Comparison of ENCODE assay signal across 13 cellular contexts in the genomic region with DNA sequence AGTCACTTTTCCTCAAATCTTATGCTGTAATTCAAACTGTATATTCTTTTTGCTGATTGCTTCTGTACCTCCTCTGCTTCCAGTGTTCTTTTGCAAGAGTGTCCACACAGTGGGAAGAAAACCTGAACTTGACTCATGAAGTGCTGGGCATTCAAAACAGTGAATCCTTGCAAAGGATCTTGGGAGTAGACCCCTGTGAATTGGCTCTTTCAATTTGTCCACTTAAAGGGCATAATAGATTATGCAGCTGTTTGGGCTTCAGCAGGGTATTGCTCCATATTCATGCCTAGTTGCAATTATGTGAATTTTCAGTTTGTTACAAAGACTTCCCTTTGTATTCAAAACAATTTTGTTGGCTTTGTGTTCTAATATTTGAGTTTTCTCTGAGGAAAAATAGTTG. TPM values are rescaled to one million over a fixed set of nuclear protein-coding genes. Genes with fewer than 3 reads are reported as not detected.
DNase-seq lines count a peak whose midpoint lies in the region; ATAC-seq and TF ChIP-seq lines count a peak whose summit lies in the region.
"Had no signal": no experiment of that assay in that cellular context is flagged by ENCODE, and none has a peak within 500 bp of the region (broad histone marks: within the 10 kb centered on the region; RNA-seq: fewer than 3 reads in every experiment).

No MANE protein-coding gene starts in this region.

- H3K4me3 ChIP-seq in HUES48 (ENCODE audit: low read depth, low read length), result no peak overlapping the region
- H3K4me3 ChIP-seq in Panc1 (ENCODE audit: low read depth in 2 of 2, low read length in 2 of 2), result no peak overlapping the region
- H3K4me3 ChIP-seq in fibroblast of the aortic adventitia (ENCODE audit: low read depth, low read length), result no peak overlapping the region
- no peak overlapping the region for H3K4me3 ChIP-seq in upper lobe of right lung

- TF ChIP-seq CTCF in Panc1 (IDR thresholded peaks at IDR 0.05) (no peak), fibroblast of the aortic adventitia (IDR thresholded peaks at IDR 0.05; ENCODE audit: insufficient read depth, low read length) (no peak), upper lobe of right lung (IDR thresholded peaks at IDR 0.05) (no peak)

- no peaks in the 10 kb centered on the region for H3K27me3 ChIP-seq in HUES48 (ENCODE audit: control insufficient read depth, insufficient read depth, low read length)
- H3K27me3 ChIP-seq in Panc1 (ENCODE audit: control insufficient read depth, insufficient read depth, low read length), result no peaks in the 10 kb centered on the region
- no peaks in the 10 kb centered on the region for H3K27me3 ChIP-seq in upper lobe of right lung

- peaks cover 56% of the 10 kb centered on the region for H3K4me1 ChIP-seq in HUES48 (ENCODE audit: control insufficient read depth, insufficient read depth, low read length)
- peaks cover 38% of the 10 kb centered on the region for H3K4me1 ChIP-seq in Panc1 (ENCODE audit: control insufficient read depth, insufficient read depth, low read length)
- peaks cover 45% of the 10 kb centered on the region for H3K4me1 ChIP-seq in upper lobe of right lung

- no peaks in the 10 kb centered on the region for H3K9me3 ChIP-seq in HUES48 (ENCODE audit: control insufficient read depth, insufficient read depth, low read length)
- no peaks in the 10 kb centered on the region for H3K9me3 ChIP-seq in Panc1 (ENCODE audit: control insufficient read depth, insufficient read depth, low read depth, low read length)
- no peaks in the 10 kb centered on the region for H3K9me3 ChIP-seq in upper lobe of right lung

- H3K27ac ChIP-seq in HUES48 (ENCODE audit: low read depth, low read length) (peak overlapping the region; percentile 60), Panc1 (ENCODE audit: low read length) (peak overlapping the region; percentile 76), upper lobe of right lung (no peak overlapping the region)

- DNase-seq in Ammon's horn (ENCODE audit: low spot score) (peak; percentile 25), Panc1 (ENCODE audit: low read depth, low spot score) (no peak), fibroblast of the aortic adventitia (ENCODE audit: low read depth) (peak; percentile 56), COLO829 (ENCODE audit: low spot score) (no peak), upper lobe of right lung (no peak)
- DNase-seq: activated effector memory CD4-positive, alpha-beta T cell treated with anti-CD3 and anti-CD28 coated beads, Interleukin-2, amount 50 U/mL, for 16 hours; effector CD8-positive, alpha-beta T cell; NCI-H226; stimulated activated naive B cell treated with anti-CD40 and anti-IgM and Interleukin-4, amounts not matched to agents 10 μg/mL and 1 μg/mL and 100 μg/mL, for 72 hours had no signal

- POLR2A ChIA-PET in Panc1 (lab: Charles Lee), result no interaction called here

- ATAC-seq in Panc1, result no peak
- no peak for ATAC-seq in HG02588 (IDR thresholded peaks at IDR 0.05; ENCODE audit: unreplicated experiment)
- ATAC-seq in GM18907 (IDR thresholded peaks at IDR 0.05; ENCODE audit: unreplicated experiment), result no peak
- ATAC-seq in upper lobe of right lung, result no peak
- ATAC-seq: sciatic nerve; stimulated activated naive B cell treated with anti-CD40 and anti-IgM and Interleukin-4, amounts not matched to agents 10 μg/mL and 1 μg/mL and 100 μg/mL, for 72 hours had no signal

- no peaks in the 10 kb centered on the region for H3K36me3 ChIP-seq in HUES48 (ENCODE audit: control insufficient read depth, insufficient read depth, low read length)
- 0 out of 2 replicates have a peak, but pooled peaks cover 3% of the 10 kb centered on the region for H3K36me3 ChIP-seq in Panc1 (ENCODE audit: control insufficient read depth, insufficient read depth, low read length)
- H3K36me3 ChIP-seq in upper lobe of right lung, result no peaks in the 10 kb centered on the region

- in situ Hi-C loops in Panc1 (cut with HindIII; ENCODE audit: low pct_unique_long_range_greater_than_20kb, low sequenced_read_pairs), result no loop called here

- CTCF ChIA-PET in Panc1 (lab: Charles Lee), result no interaction called here

- BruUV-seq in Panc1 (replicated peaks; lab: Mats Ljungman, UMichigan), result no TSS peak

- H3K9ac ChIP-seq in HUES48 (ENCODE audit: low read depth, low read length), result no peak overlapping the region

- intact Hi-C loops in Panc1 (cut with micrococcal nuclease; ENCODE audit: unreplicated experiment), result no loop called here
- intact Hi-C loops in upper lobe of right lung (cut with DNase I), result no loop called here

RNA-seq across cellular contexts. Expression of gene ZFAND6, which starts 11.4 kb away (rescaled TPM):
- total RNA-seq in Panc1 (2021; ENCODE audit: unreplicated experiment) (73.0 TPM), fibroblast of the aortic adventitia (ENCODE audit: low replicate concordance) (27.2 and 125 TPM in 2 replicates), upper lobe of right lung (79.5 TPM)
- polyA plus RNA-seq in Panc1 (2012; ENCODE audit: insufficient read length), result 92.5 TPM

Comparison
In these comparisons a context has a peak if more than half of its experiments do, and no peak if none do; other contexts are left out.
1. DNase-seq: peak in Ammon's horn (single experiment) and fibroblast of the aortic adventitia (single experiment); none in Panc1 (single experiment), COLO829 (single experiment) and upper lobe of right lung (single experiment).